ENCODE assay signal across 16 cellular contexts in genomic region chr21:29117372-29117955, GRCh38. TPM values are rescaled to one million over a fixed set of nuclear protein-coding genes. Genes with fewer than 3 reads are reported as not detected.
A peak's percentile ranks its signal among the peaks of the same experiment; 100 is the strongest.
DNase-seq lines count a peak whose midpoint lies in the region; ATAC-seq and TF ChIP-seq lines count a peak whose summit lies in the region.
"Had no signal": no experiment of that assay in that cellular context is flagged by ENCODE, and none has a peak within 500 bp of the region (broad histone marks: within the 10 kb centered on the region; RNA-seq: fewer than 3 reads in every experiment).

No MANE protein-coding gene starts in this region.

- H3K4me2 ChIP-seq in OCI-LY7 (ENCODE audit: low read length) (peak overlapping the region; percentile 69), PC-9 (no peak overlapping the region)

- H3K27me3 Mint-ChIP-seq in progenitor cell of endocrine pancreas: no peaks in the 10 kb centered on the region

- no peak overlapping the region for H3K27ac Mint-ChIP-seq in progenitor cell of endocrine pancreas

- H4K20me1 ChIP-seq in OCI-LY7 (ENCODE audit: insufficient read depth, low read length) (no peaks in the 10 kb centered on the region), PC-9 (ENCODE audit: insufficient read depth) (no peaks in the 10 kb centered on the region)

- no peak for TF ChIP-seq CTCF in GM12864 (IDR thresholded peaks at IDR 0.05; ENCODE audit: low read depth, low read length, missing control alignments)
- TF ChIP-seq CTCF in OCI-LY7 (conservative IDR thresholded peaks at IDR 0.05; ENCODE audit: low read length): no peak
- TF ChIP-seq CTCF in progenitor cell of endocrine pancreas (IDR thresholded peaks at IDR 0.05; ENCODE audit: unreplicated experiment): no peak
- no peak for TF ChIP-seq CTCF in foreskin keratinocyte (conservative IDR thresholded peaks at IDR 0.05)
- TF ChIP-seq CTCF in PC-9 (conservative IDR thresholded peaks at IDR 0.05): no peak

- no peaks in the 10 kb centered on the region for H3K9me3 ChIP-seq in OCI-LY7 (ENCODE audit: low read length)
- no peaks in the 10 kb centered on the region for H3K9me3 ChIP-seq in PC-9 (ENCODE audit: insufficient read depth, low read depth)
- H3K9me3 ChIP-seq: mucosa of descending colon had no signal

- intact Hi-C loops in OCI-LY7 (cut with micrococcal nuclease; ENCODE audit: unreplicated experiment) (no loop called here), PC-9 (cut with micrococcal nuclease; ENCODE audit: unreplicated experiment) (no loop called here)

- peak overlapping the region; percentile 32 for H3K27ac ChIP-seq in OCI-LY7 (ENCODE audit: low read depth, low read length, poor library complexity, severe bottlenecking)
- no peak overlapping the region for H3K27ac ChIP-seq in foreskin keratinocyte
- H3K27ac ChIP-seq in PC-9: no peak overlapping the region

- no peaks in the 10 kb centered on the region for H3K9me3 Mint-ChIP-seq in progenitor cell of endocrine pancreas (ENCODE audit: low read depth)

- BruUV-seq in OCI-LY7 (replicated peaks; lab: Mats Ljungman, UMichigan): no TSS peak
- BruUV-seq in PC-9 (replicated peaks; lab: Mats Ljungman, UMichigan): no TSS peak

- no peaks in the 10 kb centered on the region for H3K36me3 ChIP-seq in OCI-LY7 (ENCODE audit: insufficient read depth, low read length)
- no peaks in the 10 kb centered on the region for H3K36me3 ChIP-seq in PC-9 (ENCODE audit: low read depth)

- H3K9me2 ChIP-seq in OCI-LY7 (ENCODE audit: insufficient read depth, low read length) (no peaks in the 10 kb centered on the region), PC-9 (ENCODE audit: insufficient read depth) (no peaks in the 10 kb centered on the region)

- POLR2A ChIA-PET in OCI-LY7 (lab: Charles Lee): interaction anchor here (1.2 to 4.5 kb wide), 5 partner anchors 8 to 188 kb away, joined by 3 to 23 read pairs (median 7); partner anchors contain the start of gene CCT8
- POLR2A ChIA-PET in PC-9 (lab: Charles Lee; ENCODE audit: unreplicated experiment): no interaction called here

- DNase-seq in GM12864 (ENCODE audit: low read depth) (peak; percentile 43), OCI-LY7 (ENCODE audit: low spot score) (peak; percentile 29), progenitor cell of endocrine pancreas (ENCODE audit: low spot score, unreplicated experiment) (no peak), foreskin keratinocyte (no peak), putamen (ENCODE audit: low spot score) (no peak), PC-9 (no peak)
- DNase-seq: DND-41; effector CD8-positive, alpha-beta T cell; foreskin melanocyte; mucosa of descending colon; stimulated activated CD4-positive, alpha-beta T cell treated with anti-CD3 and anti-CD28 coated beads, Interleukin-2, amount 100 ng/mL, for 48 hours; stimulated activated naive CD4-positive, alpha-beta T cell had no signal

- H3K79me2 ChIP-seq in OCI-LY7 (ENCODE audit: insufficient read depth, low read depth, low read length) (no peaks in the 10 kb centered on the region), PC-9 (ENCODE audit: low read depth) (no peaks in the 10 kb centered on the region)

- CTCF ChIA-PET in OCI-LY7 (lab: Charles Lee; ENCODE audit: unreplicated experiment) (no interaction called here), PC-9 (lab: Charles Lee) (no interaction called here)

- ATAC-seq in GM19467 (IDR thresholded peaks at IDR 0.05; ENCODE audit: unreplicated experiment): peak; percentile 44
- ATAC-seq in HG02870 (IDR thresholded peaks at IDR 0.05; ENCODE audit: unreplicated experiment): peak; percentile 50
- ATAC-seq in foreskin keratinocyte: no peak
- ATAC-seq: mucosa of descending colon, Panc1 had no signal

- H3K27me3 ChIP-seq in foreskin keratinocyte (no peaks in the 10 kb centered on the region), PC-9 (ENCODE audit: insufficient read depth, low read depth) (no peaks in the 10 kb centered on the region)

- no peaks in the 10 kb centered on the region for H3K4me1 Mint-ChIP-seq in progenitor cell of endocrine pancreas (ENCODE audit: low read depth)

- H3K4me1 ChIP-seq in OCI-LY7 (ENCODE audit: insufficient read depth, low read length, poor library complexity, severe bottlenecking): peaks cover 38% of the 10 kb centered on the region
- peaks cover 14% of the 10 kb centered on the region for H3K4me1 ChIP-seq in foreskin keratinocyte
- peaks cover 19% of the 10 kb centered on the region for H3K4me1 ChIP-seq in PC-9 (replicated peaks; ENCODE audit: insufficient read depth)

- no peaks in the 10 kb centered on the region for H3K36me3 Mint-ChIP-seq in progenitor cell of endocrine pancreas (ENCODE audit: insufficient read depth)

- H2AFZ ChIP-seq in OCI-LY7 (ENCODE audit: low read length) (peak overlapping the region; percentile 90), PC-9 (no peak overlapping the region)

- H3K4me3 ChIP-seq in GM12864 (ENCODE audit: low read depth, low read length) (no peak overlapping the region), OCI-LY7 (ENCODE audit: low read depth, low read length, poor library complexity, severe bottlenecking) (peak overlapping the region; percentile 35), PC-9 (no peak overlapping the region)
- H3K4me3 ChIP-seq: mucosa of descending colon had no signal

- H3F3A ChIP-seq in PC-9 (ENCODE audit: insufficient read depth, low read depth): peaks cover 8% of the 10 kb centered on the region; the same call in 1 of the 2 replicates

- H3K4me3 Mint-ChIP-seq in progenitor cell of endocrine pancreas (ENCODE audit: low read depth): no peak overlapping the region

RNA-seq across cellular contexts. Expression of gene MAP3K7CL, which starts 13.0 kb away (rescaled TPM):
- 2.1 and 7.8 TPM in 2 replicates for total RNA-seq in OCI-LY7 (2014; rRNA removed; shearing (Covaris generic))
- total RNA-seq in OCI-LY7 (2022): 13.0 TPM in 2 replicates
- 1.2 and 1.7 TPM in 2 replicates for total RNA-seq in progenitor cell of endocrine pancreas
- 14.5 and 15.0 TPM in 2 replicates for total RNA-seq in foreskin keratinocyte
- polyA plus RNA-seq in foreskin keratinocyte: 12.3 and 12.4 TPM in 2 replicates
- total RNA-seq in PC-9 (2021): 0.37 and 0.50 TPM in 2 replicates
- total RNA-seq: H1 had no signal
- polyA plus RNA-seq: H1 had no signal

RNA-seq across cellular contexts. Expression of gene CCT8, which starts 44.0 kb away (rescaled TPM):
- total RNA-seq in OCI-LY7 (2014; rRNA removed; shearing (Covaris generic)): 229 and 240 TPM in 2 replicates
- total RNA-seq in OCI-LY7 (2022) (332 and 375 TPM in 2 replicates), progenitor cell of endocrine pancreas (208 and 223 TPM in 2 replicates), foreskin keratinocyte (236 and 264 TPM in 2 replicates), PC-9 (2021) (123 and 128 TPM in 2 replicates)
- 184 and 228 TPM in 2 replicates for polyA plus RNA-seq in foreskin keratinocyte

Comparison
In these comparisons a context has a peak if more than half of its experiments do, and no peak if none do; other contexts are left out.
1. DNase-seq: peak in GM12864 (single experiment) and OCI-LY7 (single experiment); none in progenitor cell of endocrine pancreas (single experiment), foreskin keratinocyte (0 of 2), putamen (single experiment) and PC-9 (0 of 2).